Comparison of ENCODE assay signal across 19 cellular contexts in the genomic region with DNA sequence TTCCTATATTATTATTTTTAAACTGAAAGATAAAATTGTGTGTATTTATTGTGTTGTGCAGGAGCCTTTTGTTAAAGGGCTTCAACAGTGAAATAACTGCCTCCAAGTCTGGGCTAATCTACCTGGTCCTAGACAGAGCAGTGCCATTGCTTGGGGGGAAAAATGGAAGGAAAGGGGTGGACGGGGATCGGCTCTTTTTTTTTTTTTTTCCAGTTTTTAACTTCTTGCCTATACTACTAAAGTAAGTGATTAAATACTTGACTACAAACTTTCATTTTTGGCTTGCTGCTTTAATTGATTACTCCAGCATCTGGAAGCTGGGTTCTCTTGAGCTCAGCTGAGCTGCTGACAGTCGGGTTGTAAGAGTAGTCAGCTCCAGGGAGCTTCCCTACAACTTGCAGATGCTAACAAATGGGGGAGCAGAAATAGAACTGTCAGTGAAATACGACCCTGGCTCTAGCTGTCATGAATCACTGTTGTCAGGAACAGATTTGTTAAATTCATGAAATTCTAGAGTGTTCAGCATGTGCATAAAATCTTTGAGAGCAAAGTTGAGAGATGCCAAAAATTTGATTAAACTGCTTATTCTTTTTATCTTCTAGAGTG.
DNase-seq lines count a peak whose midpoint lies in the region; ATAC-seq and TF ChIP-seq lines count a peak whose summit lies in the region.
"Had no signal": no experiment of that assay in that cellular context is flagged by ENCODE, and none has a peak within 500 bp of the region (broad histone marks: within the 10 kb centered on the region; RNA-seq: fewer than 3 reads in every experiment).

No MANE protein-coding gene starts in this region.

- no peaks in the 10 kb centered on the region for H3K9me3 ChIP-seq in HAP-1
- H3K9me3 ChIP-seq: upper lobe of right lung had no signal

- TF ChIP-seq CTCF in astrocyte of the spinal cord (IDR thresholded peaks at IDR 0.05; ENCODE audit: low read depth, low read length), result no peak

- peaks cover 7% of the 10 kb centered on the region; the same call in 1 of the 2 replicates for H3K4me1 ChIP-seq in HAP-1
- H3K4me1 ChIP-seq: upper lobe of right lung had no signal

- DNase-seq in M059J (ENCODE audit: low read depth), result peak; percentile 6
- DNase-seq in astrocyte of the spinal cord (ENCODE audit: low read depth, low spot score), result peak; percentile 17
- DNase-seq in iPS-NIHi7 (ENCODE audit: extremely low spot score), result peak; percentile 10
- DNase-seq in sciatic nerve (ENCODE audit: low spot score), result no peak
- DNase-seq in GM03348 (ENCODE audit: low spot score), result no peak
- no peak for DNase-seq in HAP-1 (ENCODE audit: low spot score in 2 of 2)
- DNase-seq: activated CD4-positive, alpha-beta T cell treated with anti-CD3 and anti-CD28 coated beads for 48 hours; CD8-positive, alpha-beta memory T cell; cortex of kidney; DND-41; Kasumi-1; mesendoderm; NCI-H1105; NCI-H2029 treated with DMSO at 0.1 percent for 48 hours; stimulated activated CD4-positive, alpha-beta T cell treated with anti-CD3 and anti-CD28 coated beads, Interleukin-12 subunit alpha, Interleukin-12 subunit beta, amount 100 ng/mL, for 4 hours; T-cell had no signal

- in situ Hi-C loops in astrocyte of the spinal cord (cut with HindIII; ENCODE audit: low sequenced_read_pairs) (no loop called here), HAP-1 (cut with MboI; ENCODE audit: low sequenced_read_pairs) (loop anchor here (25.0 kb wide), 1 partner anchor 829 kb away; no protein-coding TSS in a partner anchor)

- peak; percentile 49 for ATAC-seq in sciatic nerve
- no peak for ATAC-seq in activated CD4-positive, CD25-positive, alpha-beta regulatory T cell treated with anti-CD3 and anti-CD28 coated beads, Interleukin-2, amount 50 U/mL, for 24 hours
- ATAC-seq: activated naive CD4-positive, alpha-beta T cell treated with anti-CD3 and anti-CD28 coated beads, Interleukin-2, amount 50 U/mL, for 72 hours; T-cell had no signal

- H3K4me3 ChIP-seq in astrocyte of the spinal cord (ENCODE audit: low read depth, low read length) (no peak overlapping the region), HAP-1 (no peak overlapping the region)
- H3K4me3 ChIP-seq: upper lobe of right lung had no signal

- no peaks in the 10 kb centered on the region for H3K36me3 ChIP-seq in HAP-1 (replicated peaks)
- H3K36me3 ChIP-seq: upper lobe of right lung had no signal

- intact Hi-C loops in sciatic nerve (cut with DNase I), result no loop called here

- no peaks in the 10 kb centered on the region for H3K27me3 ChIP-seq in HAP-1 (ENCODE audit: low read depth)
- H3K27me3 ChIP-seq: upper lobe of right lung had no signal

Comparison
In these comparisons a context has a peak if more than half of its experiments do, and no peak if none do; other contexts are left out.
1. DNase-seq: peak in M059J (single experiment), astrocyte of the spinal cord (single experiment) and iPS-NIHi7 (single experiment); none in sciatic nerve (single experiment), GM03348 (single experiment) and HAP-1 (0 of 2).